1 cellular context compared by ENCODE assay signal in genomic region chr9:37904647-37905505, GRCh38.
TF ChIP-seq lines count a peak whose summit lies in the region.

No MANE protein-coding gene starts in this region.

TF ChIP-seq in K562, 482 proteins besides CTCF, POLR2A, EP300 and RAD21 (continued from another document and continues in another):
- TF ChIP-seq ZNF133 (CRISPR knock-in tag; IDR thresholded peaks at IDR 0.05) (no peak), SIX5 (IDR thresholded peaks at IDR 0.05; ENCODE audit: borderline replicate concordance in 1 of 2, insufficient read depth in 1 of 2, low read depth in 1 of 2, low read length in 2 of 2) (no peak), ZBTB9 (CRISPR knock-in tag; IDR thresholded peaks at IDR 0.05) (no peak), FOXM1 (IDR thresholded peaks at IDR 0.05; ENCODE audit: low read depth) (peak; percentile 79), FOXM1 (CRISPR knock-in tag; IDR thresholded peaks at IDR 0.05; ENCODE audit: low read depth) (no peak), TEAD1 (CRISPR knock-in tag; IDR thresholded peaks at IDR 0.05) (peak in 1 of 2 experiments; percentile 56; a peak in 2 of 4 replicates), SPI1 (IDR thresholded peaks at IDR 0.05; ENCODE audit: borderline replicate concordance, low read depth, low read length) (no peak), JUN (IDR thresholded peaks at IDR 0.05; ENCODE audit: borderline replicate concordance, low read depth, low read length) (no peak), JUN (CRISPR knock-in tag; IDR thresholded peaks at IDR 0.05; ENCODE audit: borderline replicate concordance) (no peak), CEBPG (CRISPR knock-in tag; IDR thresholded peaks at IDR 0.05) (no peak), CEBPG (tag; conservative IDR thresholded peaks at IDR 0.05 in 1 of 2, IDR thresholded peaks at IDR 0.05 in 1 of 2) (no peak), L3MBTL2 (IDR thresholded peaks at IDR 0.05) (0 out of 2 replicates have a peak, but pooled peaks have one; percentile 12), ZKSCAN3 (CRISPR knock-in tag; IDR thresholded peaks at IDR 0.05) (no peak), HMGN3 (IDR thresholded peaks at IDR 0.05; ENCODE audit: borderline replicate concordance, extremely low read depth, insufficient read length, low read depth, low read length) (peak; percentile 48), BCOR (IDR thresholded peaks at IDR 0.05) (peak; percentile 61), MLLT1 (IDR thresholded peaks at IDR 0.05) (0 out of 4 replicates have a peak, but pooled peaks of 1 of the 2 experiments have one; percentile 47), MBD1 (CRISPR knock-in tag; IDR thresholded peaks at IDR 0.05) (peak; percentile 77; the same call in 1 of the 2 replicates), SIN3B (IDR thresholded peaks at IDR 0.05; ENCODE audit: low read depth) (no peak), E2F4 (CRISPR knock-in tag; IDR thresholded peaks at IDR 0.05; ENCODE audit: low read depth) (no peak), PYGO2 (tag; IDR thresholded peaks at IDR 0.05) (no peak), PURB (CRISPR knock-in tag; IDR thresholded peaks at IDR 0.05; ENCODE audit: low read depth) (no peak), POLR2G (IDR thresholded peaks at IDR 0.05; ENCODE audit: low read depth, low read length) (no peak), JUNB (CRISPR knock-in tag; conservative IDR thresholded peaks at IDR 0.05) (no peak), ZNF121 (CRISPR knock-in tag; conservative IDR thresholded peaks at IDR 0.05) (no peak), NR3C1 (CRISPR knock-in tag; IDR thresholded peaks at IDR 0.05) (no peak), MTA1 (IDR thresholded peaks at IDR 0.05; ENCODE audit: borderline replicate concordance) (peak; percentile 41; the same call in 1 of the 2 replicates), SETDB1 (IDR thresholded peaks at IDR 0.05; ENCODE audit: low read length) (no peak), HLTF (IDR thresholded peaks at IDR 0.05) (no peak), CTBP1 (IDR thresholded peaks at IDR 0.05; ENCODE audit: borderline replicate concordance) (peak; percentile 94), BACH1 (tag; IDR thresholded peaks at IDR 0.05) (no peak), CBX5 (IDR thresholded peaks at IDR 0.05; ENCODE audit: borderline replicate concordance, low read depth) (no peak), PRDM10 (IDR thresholded peaks at IDR 0.05; ENCODE audit: partially characterized antibody) (no peak), ZNF584 (CRISPR knock-in tag; IDR thresholded peaks at IDR 0.05; ENCODE audit: low read depth) (no peak), ZNF766 (CRISPR knock-in tag; conservative IDR thresholded peaks at IDR 0.05) (no peak), ZNF140 (CRISPR knock-in tag; IDR thresholded peaks at IDR 0.05) (no peak), ELK1 (CRISPR knock-in tag; IDR thresholded peaks at IDR 0.05) (no peak)
- TF ChIP-seq, protein P1, sequence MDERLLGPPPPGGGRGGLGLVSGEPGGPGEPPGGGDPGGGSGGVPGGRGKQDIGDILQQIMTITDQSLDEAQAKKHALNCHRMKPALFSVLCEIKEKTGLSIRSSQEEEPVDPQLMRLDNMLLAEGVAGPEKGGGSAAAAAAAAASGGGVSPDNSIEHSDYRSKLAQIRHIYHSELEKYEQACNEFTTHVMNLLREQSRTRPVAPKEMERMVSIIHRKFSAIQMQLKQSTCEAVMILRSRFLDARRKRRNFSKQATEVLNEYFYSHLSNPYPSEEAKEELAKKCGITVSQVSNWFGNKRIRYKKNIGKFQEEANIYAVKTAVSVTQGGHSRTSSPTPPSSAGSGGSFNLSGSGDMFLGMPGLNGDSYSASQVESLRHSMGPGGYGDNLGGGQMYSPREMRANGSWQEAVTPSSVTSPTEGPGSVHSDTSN (CRISPR knock-in tag; IDR thresholded peaks at IDR 0.05; ENCODE audit: low read depth) = no peak
- TF ChIP-seq, protein P1 (tag; conservative IDR thresholded peaks at IDR 0.05; ENCODE audit: low read depth) = 0 out of 2 replicates have a peak, but pooled peaks have one; percentile 14
- TF ChIP-seq, protein P2, sequence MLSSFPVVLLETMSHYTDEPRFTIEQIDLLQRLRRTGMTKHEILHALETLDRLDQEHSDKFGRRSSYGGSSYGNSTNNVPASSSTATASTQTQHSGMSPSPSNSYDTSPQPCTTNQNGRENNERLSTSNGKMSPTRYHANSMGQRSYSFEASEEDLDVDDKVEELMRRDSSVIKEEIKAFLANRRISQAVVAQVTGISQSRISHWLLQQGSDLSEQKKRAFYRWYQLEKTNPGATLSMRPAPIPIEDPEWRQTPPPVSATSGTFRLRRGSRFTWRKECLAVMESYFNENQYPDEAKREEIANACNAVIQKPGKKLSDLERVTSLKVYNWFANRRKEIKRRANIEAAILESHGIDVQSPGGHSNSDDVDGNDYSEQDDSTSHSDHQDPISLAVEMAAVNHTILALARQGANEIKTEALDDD (IDR thresholded peaks at IDR 0.05) = no peak
- TF ChIP-seq, protein P3, sequence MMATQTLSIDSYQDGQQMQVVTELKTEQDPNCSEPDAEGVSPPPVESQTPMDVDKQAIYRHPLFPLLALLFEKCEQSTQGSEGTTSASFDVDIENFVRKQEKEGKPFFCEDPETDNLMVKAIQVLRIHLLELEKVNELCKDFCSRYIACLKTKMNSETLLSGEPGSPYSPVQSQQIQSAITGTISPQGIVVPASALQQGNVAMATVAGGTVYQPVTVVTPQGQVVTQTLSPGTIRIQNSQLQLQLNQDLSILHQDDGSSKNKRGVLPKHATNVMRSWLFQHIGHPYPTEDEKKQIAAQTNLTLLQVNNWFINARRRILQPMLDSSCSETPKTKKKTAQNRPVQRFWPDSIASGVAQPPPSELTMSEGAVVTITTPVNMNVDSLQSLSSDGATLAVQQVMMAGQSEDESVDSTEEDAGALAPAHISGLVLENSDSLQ (IDR thresholded peaks at IDR 0.05) = peak; percentile 25; the same call in 1 of the 2 replicates
- TF ChIP-seq, protein P4, sequence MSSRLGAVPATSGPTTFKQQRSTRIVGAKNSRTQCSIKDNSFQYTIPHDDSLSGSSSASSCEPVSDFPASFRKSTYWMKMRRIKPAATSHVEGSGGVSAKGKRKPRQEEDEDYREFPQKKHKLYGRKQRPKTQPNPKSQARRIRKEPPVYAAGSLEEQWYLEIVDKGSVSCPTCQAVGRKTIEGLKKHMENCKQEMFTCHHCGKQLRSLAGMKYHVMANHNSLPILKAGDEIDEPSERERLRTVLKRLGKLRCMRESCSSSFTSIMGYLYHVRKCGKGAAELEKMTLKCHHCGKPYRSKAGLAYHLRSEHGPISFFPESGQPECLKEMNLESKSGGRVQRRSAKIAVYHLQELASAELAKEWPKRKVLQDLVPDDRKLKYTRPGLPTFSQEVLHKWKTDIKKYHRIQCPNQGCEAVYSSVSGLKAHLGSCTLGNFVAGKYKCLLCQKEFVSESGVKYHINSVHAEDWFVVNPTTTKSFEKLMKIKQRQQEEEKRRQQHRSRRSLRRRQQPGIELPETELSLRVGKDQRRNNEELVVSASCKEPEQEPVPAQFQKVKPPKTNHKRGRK (tag; IDR thresholded peaks at IDR 0.05) = no peak
- TF ChIP-seq, protein P5, sequence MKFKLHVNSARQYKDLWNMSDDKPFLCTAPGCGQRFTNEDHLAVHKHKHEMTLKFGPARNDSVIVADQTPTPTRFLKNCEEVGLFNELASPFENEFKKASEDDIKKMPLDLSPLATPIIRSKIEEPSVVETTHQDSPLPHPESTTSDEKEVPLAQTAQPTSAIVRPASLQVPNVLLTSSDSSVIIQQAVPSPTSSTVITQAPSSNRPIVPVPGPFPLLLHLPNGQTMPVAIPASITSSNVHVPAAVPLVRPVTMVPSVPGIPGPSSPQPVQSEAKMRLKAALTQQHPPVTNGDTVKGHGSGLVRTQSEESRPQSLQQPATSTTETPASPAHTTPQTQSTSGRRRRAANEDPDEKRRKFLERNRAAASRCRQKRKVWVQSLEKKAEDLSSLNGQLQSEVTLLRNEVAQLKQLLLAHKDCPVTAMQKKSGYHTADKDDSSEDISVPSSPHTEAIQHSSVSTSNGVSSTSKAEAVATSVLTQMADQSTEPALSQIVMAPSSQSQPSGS (CRISPR knock-in tag; IDR thresholded peaks at IDR 0.05) = no peak
